26 cellular contexts compared by ENCODE assay signal in genomic region chr18:56270851-56271250, GRCh38.
"Had no signal": no experiment of that assay in that cellular context is flagged by ENCODE, and none has a peak within 500 bp of the region (broad histone marks: within the 10 kb centered on the region; RNA-seq: fewer than 3 reads in every experiment).

No MANE protein-coding gene starts in this region.

- ATAC-seq: left colon; left lung; lower lobe of right lung; naive thymus-derived CD8-positive, alpha-beta T cell; pancreas; right cardiac atrium; stimulated activated effector memory CD8-positive, alpha-beta T cell treated with anti-CD3 and anti-CD28 coated beads, Interleukin-12 subunit alpha, Interleukin-12 subunit beta, amount 100 ng/mL, for 72 hours had no signal

- H3K9me3 ChIP-seq: left lung, lower lobe of right lung, pancreas, prostate gland, sigmoid colon, spleen, suprapubic skin, thoracic aorta, tibial artery, uterus had no signal

- H3K36me3 ChIP-seq: left lung, lower lobe of right lung, pancreas, prostate gland, sigmoid colon, spleen, suprapubic skin, thoracic aorta, tibial artery, uterus had no signal

- DNase-seq: hypothalamus; immature natural killer cell; kidney; left colon; left lung; lower lobe of right lung; mammary epithelial cell; mesenchymal stem cell; naive thymus-derived CD8-positive, alpha-beta T cell; nucleus accumbens; pancreas; posterior cingulate gyrus; retina; right cardiac atrium; sigmoid colon; small intestine; spleen; stimulated activated CD4-positive, alpha-beta T cell treated with anti-CD3 and anti-CD28 coated beads, Interleukin-4, amount 100 ng/mL, for 24 hours; stimulated activated naive CD4-positive, alpha-beta T cell; tibial artery; uterus had no signal

- H3K4me1 ChIP-seq: left lung, lower lobe of right lung, pancreas, prostate gland, sigmoid colon, suprapubic skin, tibial artery, uterus had no signal

- H3K27ac ChIP-seq: left lung, lower lobe of right lung, pancreas, prostate gland, sigmoid colon, spleen, suprapubic skin, thoracic aorta, tibial artery, uterus had no signal

- FAIRE-seq: islet of Langerhans, kidney, pancreas, small intestine had no signal

- H3K27me3 ChIP-seq: left lung, pancreas, sigmoid colon, spleen, suprapubic skin, tibial artery, uterus had no signal

- H3K4me3 ChIP-seq: left lung, lower lobe of right lung, pancreas, prostate gland, sigmoid colon, spleen, suprapubic skin, thoracic aorta, tibial artery, uterus had no signal
